Comparison of ENCODE assay signal across 14 cellular contexts in genomic region chr4:111066887-111067286, GRCh38.
DNase-seq lines count a peak whose midpoint lies in the region; ATAC-seq and TF ChIP-seq lines count a peak whose summit lies in the region.
"Had no signal": no experiment of that assay in that cellular context is flagged by ENCODE, and none has a peak within 500 bp of the region (broad histone marks: within the 10 kb centered on the region; RNA-seq: fewer than 3 reads in every experiment).

No MANE protein-coding gene starts in this region.

- H3K9me3 Mint-ChIP-seq in stimulated activated effector memory CD8-positive, alpha-beta T cell treated with anti-CD3 and anti-CD28 coated beads, Interleukin-12 subunit alpha, Interleukin-12 subunit beta, amount 100 ng/mL, for 72 hours: no peaks in the 10 kb centered on the region
- H3K9me3 Mint-ChIP-seq: activated CD8-positive, alpha-beta T cell treated with anti-CD3 and anti-CD28 coated beads for 36 hours had no signal

- H3K4me3 Mint-ChIP-seq in stimulated activated effector memory CD8-positive, alpha-beta T cell treated with anti-CD3 and anti-CD28 coated beads, Interleukin-12 subunit alpha, Interleukin-12 subunit beta, amount 100 ng/mL, for 72 hours: no peak overlapping the region
- H3K4me3 Mint-ChIP-seq: activated CD8-positive, alpha-beta T cell treated with anti-CD3 and anti-CD28 coated beads for 36 hours had no signal

- no peaks in the 10 kb centered on the region for H3K36me3 Mint-ChIP-seq in stimulated activated effector memory CD8-positive, alpha-beta T cell treated with anti-CD3 and anti-CD28 coated beads, Interleukin-12 subunit alpha, Interleukin-12 subunit beta, amount 100 ng/mL, for 72 hours

- ATAC-seq in HG02642 (IDR thresholded peaks at IDR 0.05; ENCODE audit: poor library complexity, unreplicated experiment) (no peak), HG03095 (IDR thresholded peaks at IDR 0.05; ENCODE audit: unreplicated experiment) (no peak)
- no peak for ATAC-seq in stimulated activated effector memory CD8-positive, alpha-beta T cell treated with anti-CD3 and anti-CD28 coated beads, Interleukin-12 subunit alpha, Interleukin-12 subunit beta, amount 100 ng/mL, for 72 hours
- ATAC-seq: activated CD8-positive, alpha-beta T cell treated with anti-CD3 and anti-CD28 coated beads for 36 hours had no signal

- TF ChIP-seq CTCF in foreskin fibroblast (IDR thresholded peaks at IDR 0.05; ENCODE audit: low read depth, low read length) (no peak), retinal pigment epithelial cell (conservative IDR thresholded peaks at IDR 0.05; ENCODE audit: low read depth, low read length) (no peak)

- H3K4me3 ChIP-seq in foreskin fibroblast (ENCODE audit: low read depth in 1 of 2, low read length in 2 of 2) (no peak overlapping the region), retinal pigment epithelial cell (ENCODE audit: low read length) (no peak overlapping the region)
- H3K4me3 ChIP-seq: esophagus muscularis mucosa, HAP-1 had no signal

- no peaks in the 10 kb centered on the region for H3K4me1 Mint-ChIP-seq in stimulated activated effector memory CD8-positive, alpha-beta T cell treated with anti-CD3 and anti-CD28 coated beads, Interleukin-12 subunit alpha, Interleukin-12 subunit beta, amount 100 ng/mL, for 72 hours

- H3K27ac Mint-ChIP-seq in stimulated activated effector memory CD8-positive, alpha-beta T cell treated with anti-CD3 and anti-CD28 coated beads, Interleukin-12 subunit alpha, Interleukin-12 subunit beta, amount 100 ng/mL, for 72 hours: no peak overlapping the region
- H3K27ac Mint-ChIP-seq: activated CD8-positive, alpha-beta T cell treated with anti-CD3 and anti-CD28 coated beads for 36 hours had no signal

- DNase-seq in GM03348 (ENCODE audit: low spot score) (peak; percentile 49), RPMI7951 (ENCODE audit: low read depth) (peak; percentile 1), foreskin fibroblast (peak; percentile 50 to 61), retinal pigment epithelial cell (ENCODE audit: low read depth) (peak; percentile 65), H4 (ENCODE audit: low spot score) (no peak)
- no peak for DNase-seq in stimulated activated effector memory CD8-positive, alpha-beta T cell treated with anti-CD3 and anti-CD28 coated beads, Interleukin-12 subunit alpha, Interleukin-12 subunit beta, amount 100 ng/mL, for 72 hours (ENCODE audit: low spot score in 2 of 2)
- DNase-seq: activated CD8-positive, alpha-beta T cell treated with anti-CD3 and anti-CD28 coated beads for 36 hours; anterior cingulate cortex; NCI-H1048; stimulated activated naive CD4-positive, alpha-beta T cell treated with Interleukin-2 at 50 U/mL for 16 hours had no signal

Comparison
In these comparisons a context has a peak if more than half of its experiments do, and no peak if none do; other contexts are left out.
1. DNase-seq: peak in GM03348 (single experiment), RPMI7951 (single experiment), foreskin fibroblast (2 of 2) and retinal pigment epithelial cell (single experiment); none in stimulated activated effector memory CD8-positive, alpha-beta T cell treated with anti-CD3 and anti-CD28 coated beads, Interleukin-12 subunit alpha, Interleukin-12 subunit beta, amount 100 ng/mL, for 72 hours (0 of 2) and H4 (single experiment).